In the genomic region with DNA sequence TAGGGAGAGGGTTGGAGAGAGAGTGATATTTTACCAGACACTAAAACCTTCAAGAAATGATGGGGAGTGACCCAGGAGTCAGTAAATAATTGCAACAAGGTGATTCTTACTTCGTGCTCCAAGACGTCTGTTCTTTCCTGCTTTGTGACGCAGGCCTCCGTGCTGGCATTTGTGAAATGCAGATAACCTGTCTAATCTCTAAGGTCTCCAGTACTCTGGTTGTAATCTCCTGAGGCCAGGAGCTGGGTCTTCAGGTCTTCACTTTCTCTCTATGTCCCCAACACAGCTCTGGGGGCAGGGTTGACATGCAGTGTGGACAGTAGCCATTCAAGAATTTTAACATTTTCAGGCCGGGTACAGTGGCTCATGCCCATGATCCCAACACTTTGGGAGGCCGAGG, we compare ENCODE assay signal across 1 cellular context.
TF ChIP-seq lines count a peak whose summit lies in the region.

No MANE protein-coding gene starts in this region.

TF ChIP-seq in K562, 482 proteins besides CTCF, POLR2A, EP300 and RAD21 (continued from another document and continues in another):
- TF ChIP-seq, protein P1, sequence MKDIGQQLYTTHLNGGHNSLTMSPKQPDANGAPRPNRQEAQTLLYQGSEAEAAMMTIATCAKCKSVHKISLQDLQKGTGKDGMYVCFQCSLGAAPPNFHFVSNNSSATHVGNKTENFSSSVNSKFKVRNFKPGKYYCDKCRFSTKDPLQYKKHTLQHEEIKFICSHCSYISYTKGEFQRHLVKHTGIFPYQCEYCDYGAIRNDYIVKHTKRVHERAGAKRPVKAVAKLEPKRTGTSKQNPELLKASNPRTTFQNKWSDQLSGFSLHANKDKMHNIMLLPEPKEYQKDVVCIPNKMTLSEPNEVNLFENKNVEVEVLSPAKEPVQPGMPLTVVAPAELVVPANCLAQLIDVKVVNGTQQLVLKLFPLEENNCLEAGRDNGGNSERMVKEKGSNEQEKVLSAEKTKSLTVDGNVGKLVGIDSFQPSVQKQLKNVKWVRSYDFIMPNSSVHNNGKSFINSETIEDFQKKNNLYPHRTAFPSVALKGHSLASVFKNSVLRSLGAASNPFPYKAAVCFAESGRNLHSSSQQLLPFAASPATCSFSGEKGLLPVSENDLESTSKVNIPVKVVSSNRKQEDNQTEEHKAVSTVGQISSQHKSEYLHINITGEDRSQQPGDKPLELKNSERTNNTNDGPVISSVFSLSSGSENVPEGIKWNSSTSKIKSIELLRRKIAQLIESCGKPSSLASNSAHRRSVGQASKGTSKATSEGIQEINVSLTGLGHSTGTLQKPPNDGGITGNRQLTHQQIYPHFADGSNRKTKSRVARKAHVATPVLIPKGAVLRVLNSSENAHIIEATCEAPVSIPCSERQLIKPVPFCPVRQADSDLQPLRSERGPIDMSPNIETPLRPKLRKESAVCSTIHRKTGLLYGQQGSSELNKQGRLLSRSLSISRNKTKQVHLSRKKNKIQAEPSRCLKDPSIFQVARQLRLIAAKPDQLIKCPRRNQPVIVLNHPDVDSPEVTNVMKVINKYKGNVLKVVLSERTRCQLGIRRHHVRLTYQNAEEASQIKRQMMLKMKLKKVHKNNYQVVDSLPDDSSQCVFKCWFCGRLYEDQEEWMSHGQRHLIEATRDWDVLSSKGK (CRISPR knock-in tag; IDR thresholded peaks at IDR 0.05), result no peak
- peak; percentile 72 for TF ChIP-seq NFIC (IDR thresholded peaks at IDR 0.05)
- no peak for TF ChIP-seq ZKSCAN3 (CRISPR knock-in tag; IDR thresholded peaks at IDR 0.05)
- TF ChIP-seq IRF2 (CRISPR knock-in tag; IDR thresholded peaks at IDR 0.05), result no peak
- TF ChIP-seq ATF7 (IDR thresholded peaks at IDR 0.05), result 0 out of 2 replicates have a peak, but pooled peaks have one; percentile 22
- TF ChIP-seq NCOR1 (IDR thresholded peaks at IDR 0.05), result peak; percentile 89
- TF ChIP-seq ZBTB17 (CRISPR knock-in tag; IDR thresholded peaks at IDR 0.05), result no peak
- TF ChIP-seq, protein P2, sequence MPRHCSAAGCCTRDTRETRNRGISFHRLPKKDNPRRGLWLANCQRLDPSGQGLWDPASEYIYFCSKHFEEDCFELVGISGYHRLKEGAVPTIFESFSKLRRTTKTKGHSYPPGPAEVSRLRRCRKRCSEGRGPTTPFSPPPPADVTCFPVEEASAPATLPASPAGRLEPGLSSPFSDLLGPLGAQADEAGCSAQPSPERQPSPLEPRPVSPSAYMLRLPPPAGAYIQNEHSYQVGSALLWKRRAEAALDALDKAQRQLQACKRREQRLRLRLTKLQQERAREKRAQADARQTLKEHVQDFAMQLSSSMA (CRISPR knock-in tag; IDR thresholded peaks at IDR 0.05), result no peak
- TF ChIP-seq ESRRA (IDR thresholded peaks at IDR 0.05; ENCODE audit: borderline replicate concordance, low read depth), result no peak
- no peak for TF ChIP-seq ERF (CRISPR knock-in tag; IDR thresholded peaks at IDR 0.05)
- TF ChIP-seq, protein P3, sequence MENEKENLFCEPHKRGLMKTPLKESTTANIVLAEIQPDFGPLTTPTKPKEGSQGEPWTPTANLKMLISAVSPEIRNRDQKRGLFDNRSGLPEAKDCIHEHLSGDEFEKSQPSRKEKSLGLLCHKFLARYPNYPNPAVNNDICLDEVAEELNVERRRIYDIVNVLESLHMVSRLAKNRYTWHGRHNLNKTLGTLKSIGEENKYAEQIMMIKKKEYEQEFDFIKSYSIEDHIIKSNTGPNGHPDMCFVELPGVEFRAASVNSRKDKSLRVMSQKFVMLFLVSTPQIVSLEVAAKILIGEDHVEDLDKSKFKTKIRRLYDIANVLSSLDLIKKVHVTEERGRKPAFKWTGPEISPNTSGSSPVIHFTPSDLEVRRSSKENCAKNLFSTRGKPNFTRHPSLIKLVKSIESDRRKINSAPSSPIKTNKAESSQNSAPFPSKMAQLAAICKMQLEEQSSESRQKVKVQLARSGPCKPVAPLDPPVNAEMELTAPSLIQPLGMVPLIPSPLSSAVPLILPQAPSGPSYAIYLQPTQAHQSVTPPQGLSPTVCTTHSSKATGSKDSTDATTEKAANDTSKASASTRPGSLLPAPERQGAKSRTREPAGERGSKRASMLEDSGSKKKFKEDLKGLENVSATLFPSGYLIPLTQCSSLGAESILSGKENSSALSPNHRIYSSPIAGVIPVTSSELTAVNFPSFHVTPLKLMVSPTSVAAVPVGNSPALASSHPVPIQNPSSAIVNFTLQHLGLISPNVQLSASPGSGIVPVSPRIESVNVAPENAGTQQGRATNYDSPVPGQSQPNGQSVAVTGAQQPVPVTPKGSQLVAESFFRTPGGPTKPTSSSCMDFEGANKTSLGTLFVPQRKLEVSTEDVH (IDR thresholded peaks at IDR 0.05; ENCODE audit: low read depth, partially characterized antibody), result no peak
- TF ChIP-seq FOXA1 (IDR thresholded peaks at IDR 0.05; ENCODE audit: borderline replicate concordance), result no peak
- no peak for TF ChIP-seq MBD2 (IDR thresholded peaks at IDR 0.05; ENCODE audit: borderline replicate concordance, low read depth)
- no peak for TF ChIP-seq C11orf30 (IDR thresholded peaks at IDR 0.05; ENCODE audit: low read depth)
- peak; percentile 31; the same call in 1 of the 2 replicates for TF ChIP-seq NCOA1 (IDR thresholded peaks at IDR 0.05; ENCODE audit: low read depth)
- no peak for TF ChIP-seq RBFOX2 (IDR thresholded peaks at IDR 0.05; ENCODE audit: low read depth, low read length)
- TF ChIP-seq, protein P4, sequence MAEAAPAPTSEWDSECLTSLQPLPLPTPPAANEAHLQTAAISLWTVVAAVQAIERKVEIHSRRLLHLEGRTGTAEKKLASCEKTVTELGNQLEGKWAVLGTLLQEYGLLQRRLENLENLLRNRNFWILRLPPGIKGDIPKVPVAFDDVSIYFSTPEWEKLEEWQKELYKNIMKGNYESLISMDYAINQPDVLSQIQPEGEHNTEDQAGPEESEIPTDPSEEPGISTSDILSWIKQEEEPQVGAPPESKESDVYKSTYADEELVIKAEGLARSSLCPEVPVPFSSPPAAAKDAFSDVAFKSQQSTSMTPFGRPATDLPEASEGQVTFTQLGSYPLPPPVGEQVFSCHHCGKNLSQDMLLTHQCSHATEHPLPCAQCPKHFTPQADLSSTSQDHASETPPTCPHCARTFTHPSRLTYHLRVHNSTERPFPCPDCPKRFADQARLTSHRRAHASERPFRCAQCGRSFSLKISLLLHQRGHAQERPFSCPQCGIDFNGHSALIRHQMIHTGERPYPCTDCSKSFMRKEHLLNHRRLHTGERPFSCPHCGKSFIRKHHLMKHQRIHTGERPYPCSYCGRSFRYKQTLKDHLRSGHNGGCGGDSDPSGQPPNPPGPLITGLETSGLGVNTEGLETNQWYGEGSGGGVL (CRISPR knock-in tag; IDR thresholded peaks at IDR 0.05), result no peak
- peak; percentile 91 for TF ChIP-seq CBFA2T2 (conservative IDR thresholded peaks at IDR 0.05)
- TF ChIP-seq SMAD4 (CRISPR knock-in tag; conservative IDR thresholded peaks at IDR 0.05), result 0 out of 2 replicates have a peak, but pooled peaks have one; percentile 39
- TF ChIP-seq, protein P5, sequence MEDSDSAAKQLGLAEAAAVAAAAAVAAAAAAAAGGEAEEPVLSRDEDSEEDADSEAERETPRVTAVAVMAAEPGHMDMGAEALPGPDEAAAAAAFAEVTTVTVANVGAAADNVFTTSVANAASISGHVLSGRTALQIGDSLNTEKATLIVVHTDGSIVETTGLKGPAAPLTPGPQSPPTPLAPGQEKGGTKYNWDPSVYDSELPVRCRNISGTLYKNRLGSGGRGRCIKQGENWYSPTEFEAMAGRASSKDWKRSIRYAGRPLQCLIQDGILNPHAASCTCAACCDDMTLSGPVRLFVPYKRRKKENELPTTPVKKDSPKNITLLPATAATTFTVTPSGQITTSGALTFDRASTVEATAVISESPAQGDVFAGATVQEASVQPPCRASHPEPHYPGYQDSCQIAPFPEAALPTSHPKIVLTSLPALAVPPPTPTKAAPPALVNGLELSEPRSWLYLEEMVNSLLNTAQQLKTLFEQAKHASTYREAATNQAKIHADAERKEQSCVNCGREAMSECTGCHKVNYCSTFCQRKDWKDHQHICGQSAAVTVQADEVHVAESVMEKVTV (CRISPR knock-in tag; IDR thresholded peaks at IDR 0.05), result no peak
- TF ChIP-seq TBL1XR1 (IDR thresholded peaks at IDR 0.05; ENCODE audit: low read length in 2 of 2), result peak in 1 of 2 experiments; percentile 54; a peak in 1 of 4 replicates
- TF ChIP-seq CEBPG (CRISPR knock-in tag; IDR thresholded peaks at IDR 0.05), result no peak
- TF ChIP-seq CEBPG (tag; conservative IDR thresholded peaks at IDR 0.05 in 1 of 2, IDR thresholded peaks at IDR 0.05 in 1 of 2), result no peak
- TF ChIP-seq RB1 (IDR thresholded peaks at IDR 0.05; ENCODE audit: low read depth), result no peak
- TF ChIP-seq ZNF282 (CRISPR knock-in tag; IDR thresholded peaks at IDR 0.05), result no peak
- no peak for TF ChIP-seq YY1 (IDR thresholded peaks at IDR 0.05; ENCODE audit: borderline replicate concordance in 1 of 3, control insufficient read depth in 1 of 3, extremely low read depth in 1 of 3, insufficient read depth in 3 of 3, insufficient read length in 1 of 3, insufficient replicate concordance in 2 of 3, low read depth in 1 of 3, low read length in 2 of 3)
- TF ChIP-seq, protein P6, sequence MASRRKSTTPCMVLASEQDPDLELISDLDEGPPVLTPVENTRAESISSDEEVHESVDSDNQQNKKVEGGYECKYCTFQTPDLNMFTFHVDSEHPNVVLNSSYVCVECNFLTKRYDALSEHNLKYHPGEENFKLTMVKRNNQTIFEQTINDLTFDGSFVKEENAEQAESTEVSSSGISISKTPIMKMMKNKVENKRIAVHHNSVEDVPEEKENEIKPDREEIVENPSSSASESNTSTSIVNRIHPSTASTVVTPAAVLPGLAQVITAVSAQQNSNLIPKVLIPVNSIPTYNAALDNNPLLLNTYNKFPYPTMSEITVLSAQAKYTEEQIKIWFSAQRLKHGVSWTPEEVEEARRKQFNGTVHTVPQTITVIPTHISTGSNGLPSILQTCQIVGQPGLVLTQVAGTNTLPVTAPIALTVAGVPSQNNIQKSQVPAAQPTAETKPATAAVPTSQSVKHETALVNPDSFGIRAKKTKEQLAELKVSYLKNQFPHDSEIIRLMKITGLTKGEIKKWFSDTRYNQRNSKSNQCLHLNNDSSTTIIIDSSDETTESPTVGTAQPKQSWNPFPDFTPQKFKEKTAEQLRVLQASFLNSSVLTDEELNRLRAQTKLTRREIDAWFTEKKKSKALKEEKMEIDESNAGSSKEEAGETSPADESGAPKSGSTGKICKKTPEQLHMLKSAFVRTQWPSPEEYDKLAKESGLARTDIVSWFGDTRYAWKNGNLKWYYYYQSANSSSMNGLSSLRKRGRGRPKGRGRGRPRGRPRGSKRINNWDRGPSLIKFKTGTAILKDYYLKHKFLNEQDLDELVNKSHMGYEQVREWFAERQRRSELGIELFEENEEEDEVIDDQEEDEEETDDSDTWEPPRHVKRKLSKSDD (conservative IDR thresholded peaks at IDR 0.05; ENCODE audit: low read length), result no peak
- 0 out of 2 replicates have a peak, but pooled peaks have one; percentile 50 for TF ChIP-seq MTA1 (IDR thresholded peaks at IDR 0.05; ENCODE audit: borderline replicate concordance)
- TF ChIP-seq, protein P7, sequence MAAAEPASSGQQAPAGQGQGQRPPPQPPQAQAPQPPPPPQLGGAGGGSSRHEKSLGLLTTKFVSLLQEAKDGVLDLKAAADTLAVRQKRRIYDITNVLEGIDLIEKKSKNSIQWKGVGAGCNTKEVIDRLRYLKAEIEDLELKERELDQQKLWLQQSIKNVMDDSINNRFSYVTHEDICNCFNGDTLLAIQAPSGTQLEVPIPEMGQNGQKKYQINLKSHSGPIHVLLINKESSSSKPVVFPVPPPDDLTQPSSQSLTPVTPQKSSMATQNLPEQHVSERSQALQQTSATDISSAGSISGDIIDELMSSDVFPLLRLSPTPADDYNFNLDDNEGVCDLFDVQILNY (CRISPR knock-in tag; IDR thresholded peaks at IDR 0.05), result no peak
- TF ChIP-seq, protein P8, sequence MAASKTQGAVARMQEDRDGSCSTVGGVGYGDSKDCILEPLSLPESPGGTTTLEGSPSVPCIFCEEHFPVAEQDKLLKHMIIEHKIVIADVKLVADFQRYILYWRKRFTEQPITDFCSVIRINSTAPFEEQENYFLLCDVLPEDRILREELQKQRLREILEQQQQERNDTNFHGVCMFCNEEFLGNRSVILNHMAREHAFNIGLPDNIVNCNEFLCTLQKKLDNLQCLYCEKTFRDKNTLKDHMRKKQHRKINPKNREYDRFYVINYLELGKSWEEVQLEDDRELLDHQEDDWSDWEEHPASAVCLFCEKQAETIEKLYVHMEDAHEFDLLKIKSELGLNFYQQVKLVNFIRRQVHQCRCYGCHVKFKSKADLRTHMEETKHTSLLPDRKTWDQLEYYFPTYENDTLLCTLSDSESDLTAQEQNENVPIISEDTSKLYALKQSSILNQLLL (CRISPR knock-in tag; IDR thresholded peaks at IDR 0.05; ENCODE audit: borderline replicate concordance), result no peak
- no peak for TF ChIP-seq BRD9 (IDR thresholded peaks at IDR 0.05; ENCODE audit: low read depth, partially characterized antibody)
- TF ChIP-seq HDAC3 (IDR thresholded peaks at IDR 0.05; ENCODE audit: borderline replicate concordance, partially characterized antibody), result peak; percentile 55
- no peak for TF ChIP-seq TARDBP (IDR thresholded peaks at IDR 0.05)
- no peak for TF ChIP-seq KAT8 (IDR thresholded peaks at IDR 0.05; ENCODE audit: low read depth)
- no peak for TF ChIP-seq CBFB (CRISPR knock-in tag; IDR thresholded peaks at IDR 0.05)
- TF ChIP-seq ZNF77 (CRISPR knock-in tag; IDR thresholded peaks at IDR 0.05), result no peak
- peak in 1 of 2 experiments; percentile 65; a peak in 1 of 4 replicates for TF ChIP-seq RCOR1 (IDR thresholded peaks at IDR 0.05; ENCODE audit: borderline replicate concordance in 1 of 2, low read depth in 2 of 2, low read length in 2 of 2)
- TF ChIP-seq ZNF431 (CRISPR knock-in tag; IDR thresholded peaks at IDR 0.05), result no peak
- no peak for TF ChIP-seq ZNF445 (CRISPR knock-in tag; IDR thresholded peaks at IDR 0.05; ENCODE audit: low read depth)
- no peak for TF ChIP-seq ZNF347 (CRISPR knock-in tag; IDR thresholded peaks at IDR 0.05; ENCODE audit: low read depth)
- no peak for TF ChIP-seq DACH1 (IDR thresholded peaks at IDR 0.05; ENCODE audit: partially characterized antibody)
- TF ChIP-seq, protein P9, sequence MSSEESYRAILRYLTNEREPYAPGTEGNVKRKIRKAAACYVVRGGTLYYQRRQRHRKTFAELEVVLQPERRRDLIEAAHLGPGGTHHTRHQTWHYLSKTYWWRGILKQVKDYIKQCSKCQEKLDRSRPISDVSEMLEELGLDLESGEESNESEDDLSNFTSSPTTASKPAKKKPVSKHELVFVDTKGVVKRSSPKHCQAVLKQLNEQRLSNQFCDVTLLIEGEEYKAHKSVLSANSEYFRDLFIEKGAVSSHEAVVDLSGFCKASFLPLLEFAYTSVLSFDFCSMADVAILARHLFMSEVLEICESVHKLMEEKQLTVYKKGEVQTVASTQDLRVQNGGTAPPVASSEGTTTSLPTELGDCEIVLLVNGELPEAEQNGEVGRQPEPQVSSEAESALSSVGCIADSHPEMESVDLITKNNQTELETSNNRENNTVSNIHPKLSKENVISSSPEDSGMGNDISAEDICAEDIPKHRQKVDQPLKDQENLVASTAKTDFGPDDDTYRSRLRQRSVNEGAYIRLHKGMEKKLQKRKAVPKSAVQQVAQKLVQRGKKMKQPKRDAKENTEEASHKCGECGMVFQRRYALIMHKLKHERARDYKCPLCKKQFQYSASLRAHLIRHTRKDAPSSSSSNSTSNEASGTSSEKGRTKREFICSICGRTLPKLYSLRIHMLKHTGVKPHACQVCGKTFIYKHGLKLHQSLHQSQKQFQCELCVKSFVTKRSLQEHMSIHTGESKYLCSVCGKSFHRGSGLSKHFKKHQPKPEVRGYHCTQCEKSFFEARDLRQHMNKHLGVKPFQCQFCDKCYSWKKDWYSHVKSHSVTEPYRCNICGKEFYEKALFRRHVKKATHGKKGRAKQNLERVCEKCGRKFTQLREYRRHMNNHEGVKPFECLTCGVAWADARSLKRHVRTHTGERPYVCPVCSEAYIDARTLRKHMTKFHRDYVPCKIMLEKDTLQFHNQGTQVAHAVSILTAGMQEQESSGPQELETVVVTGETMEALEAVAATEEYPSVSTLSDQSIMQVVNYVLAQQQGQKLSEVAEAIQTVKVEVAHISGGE (CRISPR knock-in tag; IDR thresholded peaks at IDR 0.05), result 0 out of 6 replicates have a peak, but pooled peaks of 1 of the 3 experiments have one; percentile 22
- peak; percentile 58 for TF ChIP-seq FOXM1 (IDR thresholded peaks at IDR 0.05; ENCODE audit: low read depth)
- no peak for TF ChIP-seq FOXM1 (CRISPR knock-in tag; IDR thresholded peaks at IDR 0.05; ENCODE audit: low read depth)
- TF ChIP-seq BRD4 (IDR thresholded peaks at IDR 0.05), result no peak
